ENCODE assay signal across 27 cellular contexts in the genomic region with DNA sequence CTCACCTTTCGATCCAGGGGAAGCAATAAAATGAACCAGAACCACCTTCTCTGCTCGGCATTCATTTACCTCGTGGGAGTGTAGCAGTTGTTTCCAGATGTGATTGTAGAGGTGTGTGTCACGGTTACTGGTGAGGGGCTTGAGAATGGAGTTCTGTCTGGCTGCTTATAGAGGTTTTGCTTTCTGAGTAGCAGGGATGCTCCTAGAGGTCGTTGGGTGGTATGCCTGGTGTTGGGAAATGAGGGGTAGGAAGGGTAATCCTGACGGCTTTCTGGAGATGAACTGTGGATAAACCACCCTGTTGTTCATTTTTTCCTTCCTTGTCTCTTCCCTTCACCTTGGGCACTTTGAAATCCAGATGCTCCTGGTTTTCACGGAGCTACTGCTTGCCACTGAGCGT. TPM values are rescaled to one million over a fixed set of nuclear protein-coding genes. Genes with fewer than 3 reads are reported as not detected.
DNase-seq lines count a peak whose midpoint lies in the region; ATAC-seq and TF ChIP-seq lines count a peak whose summit lies in the region.
"Had no signal": no experiment of that assay in that cellular context is flagged by ENCODE, and none has a peak within 500 bp of the region (broad histone marks: within the 10 kb centered on the region; RNA-seq: fewer than 3 reads in every experiment).

No MANE protein-coding gene starts in this region.

- no peaks in the 10 kb centered on the region for H3K27me3 Mint-ChIP-seq in neural crest cell (ENCODE audit: low read depth)

- peaks cover 100% of the 10 kb centered on the region for H3K4me1 Mint-ChIP-seq in neural crest cell
- H3K4me1 Mint-ChIP-seq: activated B cell treated with CpG ODN at 0.5 μM for 24 hours; stimulated activated naive B cell treated with anti-CD40 and anti-IgM and Interleukin-4, amounts not matched to agents 10 μg/mL and 1 μg/mL and 100 μg/mL, for 72 hours had no signal

- H3K27me3 ChIP-seq in thyroid gland = no peaks in the 10 kb centered on the region
- H3K27me3 ChIP-seq: esophagus squamous epithelium, gastroesophageal sphincter, SJSA1, suprapubic skin had no signal

- peaks cover 2% of the 10 kb centered on the region for H3K36me3 Mint-ChIP-seq in neural crest cell (ENCODE audit: low read depth)
- H3K36me3 Mint-ChIP-seq: CD14-positive monocyte; stimulated activated naive B cell treated with anti-CD40 and anti-IgM and Interleukin-4, amounts not matched to agents 10 μg/mL and 1 μg/mL and 100 μg/mL, for 72 hours had no signal

- 74 to 77% methylated on average over 8 of the region's 8 CpGs for WGBS in thyroid gland, 2 donors

- ATAC-seq in HG03469 (IDR thresholded peaks at IDR 0.05; ENCODE audit: unreplicated experiment) = no peak
- no peak for ATAC-seq in GM21576 (IDR thresholded peaks at IDR 0.05; ENCODE audit: unreplicated experiment)
- ATAC-seq: gastroesophageal sphincter; stimulated activated naive B cell treated with anti-CD40 and anti-IgM and Interleukin-4, amounts not matched to agents 10 μg/mL and 1 μg/mL and 100 μg/mL, for 72 hours had no signal

- intact Hi-C loops in thyroid gland (cut with DNase I) = no loop called here

- H3K4me1 ChIP-seq in thyroid gland = peaks cover 78 to 93% of the 10 kb centered on the region in 2 donors
- H3K4me1 ChIP-seq: prostate gland had no signal

- no peaks in the 10 kb centered on the region for H3K36me3 ChIP-seq in thyroid gland
- H3K36me3 ChIP-seq: esophagus squamous epithelium, gastroesophageal sphincter, prostate gland, suprapubic skin had no signal

- peak; percentile 19 for DNase-seq in NCI-H82 (lab: John Stamatoyannopoulos, UW)
- DNase-seq in NCI-H82 treated with DMSO at 0.1 percent for 48 hours (lab: John Stamatoyannopoulos, UW; ENCODE audit: unreplicated experiment) = no peak
- DNase-seq in fibroblast of villous mesenchyme (ENCODE audit: low read depth) = no peak
- DNase-seq in neural crest cell (ENCODE audit: low read depth, low spot score) = no peak
- no peak for DNase-seq in thyroid gland
- DNase-seq in stimulated activated CD4-positive, alpha-beta T cell treated with anti-CD3 and anti-CD28 coated beads, Interleukin-2, amount 100 ng/mL, for 24 hours = no peak
- DNase-seq: activated B cell treated with CpG ODN at 0.5 μM for 24 hours; activated CD4-positive, alpha-beta T cell treated with anti-CD3 and anti-CD28 coated beads, Interleukin-2, amount 50 U/mL, for 1 hour; activated gamma-delta T cell treated with Interleukin-2 at 50 U/mL for 16 hours; activated T-cell treated with anti-CD3 and anti-CD28 coated beads, Interleukin-2, amount 50 U/mL, for 24 hours; Calu3; DMS79; esophagus squamous epithelium; hypothalamus; NCI-H146; NCI-H2107; NCI-H774; stimulated activated naive B cell treated with anti-CD40 and anti-IgM and Interleukin-4, amounts not matched to agents 10 μg/mL and 1 μg/mL and 100 μg/mL, for 72 hours; T-helper 1 cell had no signal

- H3K9me3 Mint-ChIP-seq in neural crest cell = no peaks in the 10 kb centered on the region
- H3K9me3 Mint-ChIP-seq: activated B cell treated with CpG ODN at 0.5 μM for 24 hours; activated T-cell treated with anti-CD3 and anti-CD28 coated beads, Interleukin-2, amount 50 U/mL, for 24 hours; stimulated activated naive B cell treated with anti-CD40 and anti-IgM and Interleukin-4, amounts not matched to agents 10 μg/mL and 1 μg/mL and 100 μg/mL, for 72 hours had no signal

- no peaks in the 10 kb centered on the region for H3K9me3 ChIP-seq in thyroid gland
- H3K9me3 ChIP-seq: esophagus squamous epithelium, gastroesophageal sphincter, prostate gland, SJSA1, suprapubic skin had no signal

- TF ChIP-seq CTCF in fibroblast of villous mesenchyme (IDR thresholded peaks at IDR 0.05; ENCODE audit: insufficient read depth, low read depth, low read length) = peak; percentile 11
- no peak for TF ChIP-seq CTCF in neural crest cell (conservative IDR thresholded peaks at IDR 0.05)
- TF ChIP-seq CTCF in thyroid gland (IDR thresholded peaks at IDR 0.05) = no peak

- TF ChIP-seq POLR2A in thyroid gland (IDR thresholded peaks at IDR 0.05) = no peak

- H3K4me3 Mint-ChIP-seq in neural crest cell = peak overlapping the region; percentile 63
- H3K4me3 Mint-ChIP-seq: activated B cell treated with CpG ODN at 0.5 μM for 24 hours; activated T-cell treated with anti-CD3 and anti-CD28 coated beads, Interleukin-2, amount 50 U/mL, for 24 hours; stimulated activated naive B cell treated with anti-CD40 and anti-IgM and Interleukin-4, amounts not matched to agents 10 μg/mL and 1 μg/mL and 100 μg/mL, for 72 hours had no signal

- no peak overlapping the region for H3K4me3 ChIP-seq in fibroblast of villous mesenchyme (ENCODE audit: low read depth, low read length)
- no peak overlapping the region for H3K4me3 ChIP-seq in thyroid gland (replicated peaks in 1 of 3)
- H3K4me3 ChIP-seq: esophagus squamous epithelium, gastroesophageal sphincter, prostate gland, SJSA1, suprapubic skin had no signal

- H3K27ac Mint-ChIP-seq in neural crest cell (ENCODE audit: unreplicated experiment) = peak overlapping the region; percentile 85
- H3K27ac Mint-ChIP-seq: activated B cell treated with CpG ODN at 0.5 μM for 24 hours; activated T-cell treated with anti-CD3 and anti-CD28 coated beads, Interleukin-2, amount 50 U/mL, for 24 hours; stimulated activated naive B cell treated with anti-CD40 and anti-IgM and Interleukin-4, amounts not matched to agents 10 μg/mL and 1 μg/mL and 100 μg/mL, for 72 hours had no signal

- H3K27ac ChIP-seq in thyroid gland = peak overlapping the region in 2 of 3 donors; percentile 27 to 66
- H3K27ac ChIP-seq: 22Rv1, prostate gland, SJSA1, suprapubic skin had no signal

RNA-seq across cellular contexts. Expression of a gene that starts 8.1 kb away (rescaled TPM):
- 209 and 244 TPM in 2 replicates for total RNA-seq in fibroblast of villous mesenchyme
- 84.1 and 87.3 TPM in 2 replicates for total RNA-seq in neural crest cell
- 100 to 1,000 TPM in 1 of 4 donors, 10 to 100 TPM in 3; 71.5 to 109 (median 88.5) TPM for total RNA-seq in thyroid gland
